ENCODE assay signal across 24 cellular contexts in the genomic region with DNA sequence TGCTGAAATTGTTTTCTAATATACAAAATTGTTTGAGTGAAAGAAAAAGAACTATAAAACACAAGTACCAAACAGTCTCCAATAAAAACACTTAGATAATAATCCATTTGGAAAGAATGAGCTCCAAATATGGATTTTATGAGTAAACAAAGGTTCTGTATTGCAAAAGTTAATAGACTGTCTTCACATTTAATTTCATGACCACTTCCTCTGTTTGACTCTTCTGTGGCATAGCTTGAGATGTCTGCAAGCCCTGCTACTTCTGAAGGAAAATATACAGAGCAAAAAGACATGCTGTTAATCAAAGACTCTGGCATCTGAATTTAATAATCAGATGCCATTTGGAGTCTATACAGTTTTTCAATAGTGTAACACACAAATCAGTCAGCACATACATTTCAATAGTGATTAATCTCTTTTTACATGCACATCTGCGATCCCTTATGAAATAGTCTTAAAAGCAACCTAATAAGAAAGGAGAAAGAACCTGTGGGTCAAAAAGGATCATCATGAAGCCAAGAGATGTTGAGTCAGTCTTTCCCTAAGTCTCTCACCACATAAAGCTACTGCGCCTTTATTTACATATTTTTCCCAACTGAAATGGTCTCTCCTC.
"Had no signal": no experiment of that assay in that cellular context is flagged by ENCODE, and none has a peak within 500 bp of the region (broad histone marks: within the 10 kb centered on the region; RNA-seq: fewer than 3 reads in every experiment).

No MANE protein-coding gene starts in this region.

- H3K27me3 Mint-ChIP-seq: dendritic cell treated with granulocyte-macrophage colony-stimulating factor and Interleukin-4, amounts not matched to agents 40 ng/mL and 50 ng/mL, for 4 days; stimulated activated naive CD8-positive, alpha-beta T cell treated with anti-CD3 and anti-CD28 coated beads, Interleukin-15, Interleukin-2, amounts not matched to agents 100 ng/mL and 50 ng/mL, for 24 hours had no signal

- H3K27me3 ChIP-seq: adrenal gland, ascending aorta, brain microvascular endothelial cell, gastroesophageal sphincter, tibial artery had no signal

- H3K4me3 ChIP-seq: adrenal gland, ascending aorta, gastroesophageal sphincter, mucosa of descending colon, tibial artery had no signal

- H3K36me3 Mint-ChIP-seq: activated naive CD4-positive, alpha-beta T cell treated with anti-CD3 and anti-CD28 coated beads, Interleukin-2, amount 50 U/mL, for 72 hours had no signal

- H3K4me3 Mint-ChIP-seq: activated CD8-positive, alpha-beta T cell treated with anti-CD3 and anti-CD28 coated beads, Interleukin-2, amount 10 ng/mL, durations not matched to agents 7 days and 5 days; dendritic cell treated with granulocyte-macrophage colony-stimulating factor and Interleukin-4, amounts not matched to agents 40 ng/mL and 50 ng/mL, for 4 days; stimulated activated naive CD8-positive, alpha-beta T cell treated with anti-CD3 and anti-CD28 coated beads, Interleukin-15, Interleukin-2, amounts not matched to agents 100 ng/mL and 50 ng/mL, for 24 hours had no signal

- DNase-seq: activated CD4-positive, alpha-beta T cell treated with anti-CD3 and anti-CD28 coated beads, Interleukin-2, amount 50 U/mL, for 1 hour; activated CD8-positive, alpha-beta T cell treated with anti-CD3 and anti-CD28 coated beads, Interleukin-2, amount 10 ng/mL, durations not matched to agents 7 days and 5 days; activated gamma-delta T cell treated with Interleukin-2 at 50 U/mL for 16 hours; adrenal gland; brain microvascular endothelial cell; caudate nucleus; effector CD4-positive, alpha-beta T cell; head of caudate nucleus; left cardiac atrium; mesenchymal stem cell; mucosa of descending colon; nucleus accumbens; right cardiac atrium; stimulated activated CD4-positive, alpha-beta T cell treated with anti-CD3 and anti-CD28 coated beads, Interleukin-1b, Interleukin-23, amount 100 ng/mL, for 48 hours; tibial artery had no signal

- H2AFZ ChIP-seq: parathyroid adenoma had no signal

- H3K9ac ChIP-seq: parathyroid adenoma had no signal

- H3K27ac ChIP-seq: adrenal gland, ascending aorta, brain microvascular endothelial cell, gastroesophageal sphincter, parathyroid adenoma, tibial artery, VCaP had no signal

- H3K27ac Mint-ChIP-seq: activated CD8-positive, alpha-beta T cell treated with anti-CD3 and anti-CD28 coated beads, Interleukin-2, amount 10 ng/mL, durations not matched to agents 7 days and 5 days; activated naive CD4-positive, alpha-beta T cell treated with anti-CD3 and anti-CD28 coated beads, Interleukin-2, amount 50 U/mL, for 72 hours; dendritic cell treated with granulocyte-macrophage colony-stimulating factor and Interleukin-4, amounts not matched to agents 40 ng/mL and 50 ng/mL, for 4 days; stimulated activated naive CD8-positive, alpha-beta T cell treated with anti-CD3 and anti-CD28 coated beads, Interleukin-15, Interleukin-2, amounts not matched to agents 100 ng/mL and 50 ng/mL, for 24 hours had no signal

- H3K9me3 ChIP-seq: adrenal gland, ascending aorta, gastroesophageal sphincter, mucosa of descending colon, tibial artery had no signal

- H3K9me3 Mint-ChIP-seq: activated naive CD4-positive, alpha-beta T cell treated with anti-CD3 and anti-CD28 coated beads, Interleukin-2, amount 50 U/mL, for 72 hours; dendritic cell treated with granulocyte-macrophage colony-stimulating factor and Interleukin-4, amounts not matched to agents 40 ng/mL and 50 ng/mL, for 4 days; stimulated activated naive CD8-positive, alpha-beta T cell treated with anti-CD3 and anti-CD28 coated beads, Interleukin-15, Interleukin-2, amounts not matched to agents 100 ng/mL and 50 ng/mL, for 24 hours had no signal

- H3K36me3 ChIP-seq: adrenal gland, ascending aorta, brain microvascular endothelial cell, tibial artery had no signal

- H3K79me2 ChIP-seq: parathyroid adenoma had no signal

- H3K4me1 ChIP-seq: adrenal gland, ascending aorta, gastroesophageal sphincter, tibial artery had no signal

- ATAC-seq: activated CD4-positive, CD25-positive, alpha-beta regulatory T cell treated with anti-CD3 and anti-CD28 coated beads, Interleukin-2, amount 50 U/mL, for 24 hours; activated CD8-positive, alpha-beta T cell treated with anti-CD3 and anti-CD28 coated beads, Interleukin-2, amount 10 ng/mL, durations not matched to agents 7 days and 5 days; activated naive CD4-positive, alpha-beta T cell treated with anti-CD3 and anti-CD28 coated beads, Interleukin-2, amount 50 U/mL, for 72 hours; esophagus mucosa; gastroesophageal sphincter; left cardiac atrium; mucosa of descending colon; right cardiac atrium had no signal
